15 cellular contexts compared by ENCODE assay signal in the genomic region with DNA sequence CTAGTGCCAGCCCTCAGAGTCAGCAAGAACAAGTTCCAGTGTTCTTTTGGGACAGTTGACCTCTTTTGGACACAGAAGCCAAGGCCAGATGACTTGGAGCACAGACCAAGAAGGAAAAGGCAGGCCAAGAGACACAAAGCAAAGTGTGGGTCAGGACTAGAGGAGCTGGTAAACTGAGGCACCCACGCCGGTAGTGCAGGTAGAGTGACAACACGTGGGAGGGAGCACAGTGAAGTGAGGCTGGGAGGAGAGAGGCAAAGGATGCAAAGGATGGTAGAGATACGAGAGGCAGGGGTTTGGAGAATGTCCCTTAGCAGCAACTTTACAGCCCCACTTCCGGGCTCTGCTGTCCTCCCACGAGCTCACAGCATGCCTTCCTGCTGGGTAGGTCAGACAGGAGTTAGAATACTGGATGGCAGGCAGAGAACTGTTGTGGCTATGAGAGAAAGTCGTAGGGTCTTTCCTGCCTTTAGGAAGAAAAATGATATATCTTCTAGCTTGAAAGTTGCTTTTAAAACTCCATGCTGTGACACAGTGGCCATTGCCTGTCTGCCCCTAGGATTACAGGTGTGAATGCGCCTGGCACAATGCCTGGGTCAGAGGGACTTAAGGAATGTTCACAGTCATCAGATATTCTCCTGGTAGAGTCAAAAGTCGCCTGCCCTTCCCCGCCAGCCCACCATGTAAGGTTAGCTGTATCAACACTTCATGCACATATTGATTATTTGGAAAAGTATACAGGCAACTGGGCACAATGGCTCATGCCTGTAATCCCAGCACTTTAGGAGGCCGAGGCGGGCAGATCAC.
"Had no signal": no experiment of that assay in that cellular context is flagged by ENCODE, and none has a peak within 500 bp of the region (broad histone marks: within the 10 kb centered on the region; RNA-seq: fewer than 3 reads in every experiment).

No MANE protein-coding gene starts in this region.

- H3K4me3 ChIP-seq: gastrocnemius medialis, lung, suprapubic skin had no signal

- H3K27ac Mint-ChIP-seq: activated CD4-positive, alpha-beta T cell treated with anti-CD3 and anti-CD28 coated beads, Interleukin-2, amount 10 ng/mL, durations not matched to agents 7 days and 5 days; activated naive CD4-positive, alpha-beta T cell treated with anti-CD3 and anti-CD28 coated beads, Interleukin-2, amount 10 ng/mL, durations not matched to agents 7 days and 5 days; activated T-helper 17 cell treated with anti-CD3 and anti-CD28 coated beads, Interleukin-2, amount 50 U/mL, for 72 hours; natural killer cell; T-helper 1 cell treated with Interleukin-12 subunit alpha and Interleukin-12 subunit beta and Interleukin-4 antibody, amounts not matched to agents 30 μg/mL and 1 μg/mL, for 36 hours had no signal

- H3K36me3 ChIP-seq: gastrocnemius medialis, suprapubic skin had no signal

- H3K4me1 Mint-ChIP-seq: activated CD4-positive, alpha-beta T cell treated with anti-CD3 and anti-CD28 coated beads, Interleukin-2, amount 10 ng/mL, durations not matched to agents 7 days and 5 days; activated T-helper 17 cell treated with anti-CD3 and anti-CD28 coated beads, Interleukin-2, amount 50 U/mL, for 72 hours; natural killer cell had no signal

- H3K27me3 Mint-ChIP-seq: activated T-helper 17 cell treated with anti-CD3 and anti-CD28 coated beads, Interleukin-2, amount 50 U/mL, for 72 hours had no signal

- H3K9me3 Mint-ChIP-seq: activated CD4-positive, alpha-beta T cell treated with anti-CD3 and anti-CD28 coated beads, Interleukin-2, amount 10 ng/mL, durations not matched to agents 7 days and 5 days; activated naive CD4-positive, alpha-beta T cell treated with anti-CD3 and anti-CD28 coated beads, Interleukin-2, amount 10 ng/mL, durations not matched to agents 7 days and 5 days; activated T-helper 17 cell treated with anti-CD3 and anti-CD28 coated beads, Interleukin-2, amount 50 U/mL, for 72 hours; natural killer cell; T-helper 1 cell treated with Interleukin-12 subunit alpha and Interleukin-12 subunit beta and Interleukin-4 antibody, amounts not matched to agents 30 μg/mL and 1 μg/mL, for 36 hours had no signal

- ATAC-seq: activated T-helper 17 cell treated with anti-CD3 and anti-CD28 coated beads, Interleukin-2, amount 50 U/mL, for 72 hours; gastrocnemius medialis; natural killer cell; stimulated activated naive CD8-positive, alpha-beta T cell treated with anti-CD3 and anti-CD28 coated beads, Interleukin-15, Interleukin-2, amounts not matched to agents 100 U/mL and 50 U/mL, for 24 hours had no signal

- H3K4me1 ChIP-seq: gastrocnemius medialis, suprapubic skin had no signal

- H3K9me3 ChIP-seq: gastrocnemius medialis, suprapubic skin had no signal

- DNase-seq: activated CD4-positive, alpha-beta T cell treated with anti-CD3 and anti-CD28 coated beads, Interleukin-2, amount 10 ng/mL, durations not matched to agents 7 days and 5 days; activated CD4-positive, CD25-positive, alpha-beta regulatory T cell; activated CD8-positive, alpha-beta memory T cell treated with anti-CD3 and anti-CD28 coated beads for 24 hours; activated naive CD4-positive, alpha-beta T cell treated with anti-CD3 and anti-CD28 coated beads, Interleukin-2, amount 10 ng/mL, durations not matched to agents 7 days and 5 days; central memory CD4-positive, alpha-beta T cell; cortex of kidney; effector CD8-positive, alpha-beta T cell; gastrocnemius medialis; natural killer cell; stimulated activated CD4-positive, alpha-beta T cell treated with anti-CD3 and anti-CD28 coated beads, Interleukin-2, amount 100 ng/mL, for 48 hours; stimulated activated naive CD8-positive, alpha-beta T cell treated with anti-CD3 and anti-CD28 coated beads, Interleukin-15, Interleukin-2, amounts not matched to agents 100 U/mL and 50 U/mL, for 24 hours had no signal

- H3K27me3 ChIP-seq: gastrocnemius medialis, suprapubic skin had no signal

- H3K36me3 Mint-ChIP-seq: activated naive CD4-positive, alpha-beta T cell treated with anti-CD3 and anti-CD28 coated beads, Interleukin-2, amount 10 ng/mL, durations not matched to agents 7 days and 5 days; natural killer cell had no signal

- H3K27ac ChIP-seq: gastrocnemius medialis, suprapubic skin had no signal

- H3K4me3 Mint-ChIP-seq: activated CD4-positive, alpha-beta T cell treated with anti-CD3 and anti-CD28 coated beads, Interleukin-2, amount 10 ng/mL, durations not matched to agents 7 days and 5 days; activated naive CD4-positive, alpha-beta T cell treated with anti-CD3 and anti-CD28 coated beads, Interleukin-2, amount 10 ng/mL, durations not matched to agents 7 days and 5 days; activated T-helper 17 cell treated with anti-CD3 and anti-CD28 coated beads, Interleukin-2, amount 50 U/mL, for 72 hours; natural killer cell; T-helper 1 cell treated with Interleukin-12 subunit alpha and Interleukin-12 subunit beta and Interleukin-4 antibody, amounts not matched to agents 30 μg/mL and 1 μg/mL, for 36 hours had no signal
